Comparison of ENCODE assay signal across 34 cellular contexts in the genomic region with DNA sequence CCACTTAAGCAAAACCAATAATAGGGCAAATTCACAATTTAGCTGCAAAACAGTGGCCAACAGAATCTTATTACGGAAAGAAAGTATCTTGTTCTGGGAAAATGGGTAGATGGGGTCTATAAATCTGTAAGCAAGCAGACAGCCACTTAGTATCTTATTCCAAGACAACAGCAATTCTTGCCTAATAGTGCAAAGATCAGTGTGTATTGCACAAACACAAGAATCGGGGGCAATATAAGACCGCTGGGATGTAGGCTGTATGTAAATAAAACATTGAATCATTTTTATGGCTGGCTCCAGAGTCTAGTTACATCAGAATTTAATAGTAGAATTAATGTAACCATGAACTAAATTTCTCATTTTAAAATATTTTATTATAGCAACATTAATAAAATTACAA.
"Had no signal": no experiment of that assay in that cellular context is flagged by ENCODE, and none has a peak within 500 bp of the region (broad histone marks: within the 10 kb centered on the region; RNA-seq: fewer than 3 reads in every experiment).

No MANE protein-coding gene starts in this region.

- FAIRE-seq: bronchial epithelial cell, TTC549 had no signal

- H3K27ac ChIP-seq: ascending aorta, cardiac muscle cell, VCaP had no signal

- H3K27ac Mint-ChIP-seq: activated naive CD8-positive, alpha-beta T cell treated with anti-CD3 and anti-CD28 coated beads, Interleukin-2, amount 10 ng/mL, durations not matched to agents 7 days and 5 days; brain had no signal

- ATAC-seq: activated CD8-positive, alpha-beta T cell treated with anti-CD3 and anti-CD28 coated beads for 36 hours; activated naive CD8-positive, alpha-beta T cell treated with anti-CD3 and anti-CD28 coated beads, Interleukin-2, amount 50 U/mL, for 24 hours; activated T-cell treated with anti-CD3 and anti-CD28 coated beads, Interleukin-2, amount 50 U/mL, for 4 hours had no signal

- H3K4me3 ChIP-seq: ascending aorta, cardiac muscle cell had no signal

- H3K36me3 ChIP-seq: ascending aorta, cardiac muscle cell had no signal

- H3K4me3 Mint-ChIP-seq: activated B cell treated with CpG ODN at 0.5 μM for 24 hours; activated CD4-positive, alpha-beta memory T cell treated with anti-CD3 and anti-CD28 coated beads for 36 hours; activated CD4-positive, alpha-beta T cell treated with anti-CD3 and anti-CD28 coated beads, Interleukin-2, amount 10 ng/mL, durations not matched to agents 7 days and 5 days; activated naive CD4-positive, alpha-beta T cell treated with anti-CD3 and anti-CD28 coated beads, Interleukin-2, amount 10 ng/mL, durations not matched to agents 7 days and 5 days; activated naive CD4-positive, alpha-beta T cell treated with anti-CD3 and anti-CD28 coated beads, Interleukin-2, amount 50 U/mL, for 24 hours; activated naive CD8-positive, alpha-beta T cell treated with anti-CD3 and anti-CD28 coated beads, Interleukin-2, amount 10 ng/mL, durations not matched to agents 7 days and 5 days; activated T-cell treated with anti-CD3 and anti-CD28 coated beads, Interleukin-2, amount 50 U/mL, for 4 hours; brain; central memory CD8-positive, alpha-beta T cell; T-helper 1 cell treated with Interleukin-12 subunit alpha and Interleukin-12 subunit beta and Interleukin-4 antibody, amounts not matched to agents 30 μg/mL and 1 μg/mL, for 36 hours had no signal

- H3K27me3 ChIP-seq: ascending aorta, cardiac muscle cell had no signal

- H3K27me3 Mint-ChIP-seq: activated CD4-positive, alpha-beta T cell treated with anti-CD3 and anti-CD28 coated beads, Interleukin-2, amount 10 ng/mL, durations not matched to agents 7 days and 5 days; activated CD8-positive, alpha-beta T cell treated with anti-CD3 and anti-CD28 coated beads for 36 hours; activated naive CD4-positive, alpha-beta T cell treated with anti-CD3 and anti-CD28 coated beads, Interleukin-2, amount 10 ng/mL, durations not matched to agents 7 days and 5 days; activated naive CD4-positive, alpha-beta T cell treated with anti-CD3 and anti-CD28 coated beads, Interleukin-2, amount 50 U/mL, for 24 hours; activated naive CD8-positive, alpha-beta T cell treated with anti-CD3 and anti-CD28 coated beads, Interleukin-2, amount 10 ng/mL, durations not matched to agents 7 days and 5 days; brain had no signal

- DNase-seq: activated B cell treated with CpG ODN at 0.5 μM for 24 hours; activated CD4-positive, alpha-beta memory T cell treated with anti-CD3 and anti-CD28 coated beads for 36 hours; activated CD4-positive, alpha-beta T cell treated with anti-CD3 and anti-CD28 coated beads for 4 hours; activated CD4-positive, alpha-beta T cell treated with anti-CD3 and anti-CD28 coated beads, Interleukin-2, amount 10 ng/mL, durations not matched to agents 7 days and 5 days; activated CD4-positive, alpha-beta T cell treated with anti-CD3 and anti-CD28 coated beads, Interleukin-2, amount 50 U/mL, for 4 hours; activated CD4-positive, CD25-positive, alpha-beta regulatory T cell treated with anti-CD3 and anti-CD28 coated beads, Interleukin-2, amount 50 U/mL, for 72 hours; activated CD8-positive, alpha-beta memory T cell treated with anti-CD3 and anti-CD28 coated beads, Interleukin-2, amount 50 U/mL, for 4 hours; activated CD8-positive, alpha-beta T cell treated with anti-CD3 and anti-CD28 coated beads for 36 hours; activated effector memory CD4-positive, alpha-beta T cell treated with Interleukin-2 at 50 U/mL for 16 hours; activated gamma-delta T cell; activated naive CD4-positive, alpha-beta T cell treated with anti-CD3 and anti-CD28 coated beads, Interleukin-2, amount 10 ng/mL, durations not matched to agents 7 days and 5 days; activated naive CD4-positive, alpha-beta T cell treated with Interleukin-2 at 50 U/mL for 16 hours; activated naive CD8-positive, alpha-beta T cell treated with anti-CD3 and anti-CD28 coated beads, Interleukin-2, amount 10 ng/mL, durations not matched to agents 7 days and 5 days; activated naive CD8-positive, alpha-beta T cell treated with anti-CD3 and anti-CD28 coated beads, Interleukin-2, amount 50 U/mL, for 24 hours; activated T-cell treated with anti-CD3 and anti-CD28 coated beads for 4 hours; activated T-cell treated with anti-CD3 and anti-CD28 coated beads, Interleukin-2, amount 50 U/mL, for 1 hour; activated T-cell treated with anti-CD3 and anti-CD28 coated beads, Interleukin-2, amount 50 U/mL, for 4 hours; amygdala; anterior cingulate cortex; caudate nucleus; cerebellar nuclear complex; T-helper 1 cell; T-helper 2 cell; T-helper 9 cell had no signal

- H3K4me1 ChIP-seq: ascending aorta had no signal

- H3K4me1 Mint-ChIP-seq: central memory CD8-positive, alpha-beta T cell had no signal

- H3K9me3 Mint-ChIP-seq: activated B cell treated with CpG ODN at 0.5 μM for 24 hours; activated naive CD4-positive, alpha-beta T cell treated with anti-CD3 and anti-CD28 coated beads, Interleukin-2, amount 50 U/mL, for 24 hours; activated naive CD8-positive, alpha-beta T cell treated with anti-CD3 and anti-CD28 coated beads, Interleukin-2, amount 50 U/mL, for 24 hours; activated T-cell treated with anti-CD3 and anti-CD28 coated beads, Interleukin-2, amount 50 U/mL, for 4 hours; central memory CD8-positive, alpha-beta T cell; T-helper 2 cell treated with Interferon-gamma antibody and Interleukin-4, amounts not matched to agents 5 μg/mL and 100 μg/mL, for 36 hours had no signal

- H3K36me3 Mint-ChIP-seq: activated CD4-positive, alpha-beta memory T cell treated with anti-CD3 and anti-CD28 coated beads for 36 hours; activated naive CD4-positive, alpha-beta T cell treated with anti-CD3 and anti-CD28 coated beads, Interleukin-2, amount 50 U/mL, for 24 hours; brain had no signal
